ENCODE assay signal across 27 cellular contexts in the genomic region with DNA sequence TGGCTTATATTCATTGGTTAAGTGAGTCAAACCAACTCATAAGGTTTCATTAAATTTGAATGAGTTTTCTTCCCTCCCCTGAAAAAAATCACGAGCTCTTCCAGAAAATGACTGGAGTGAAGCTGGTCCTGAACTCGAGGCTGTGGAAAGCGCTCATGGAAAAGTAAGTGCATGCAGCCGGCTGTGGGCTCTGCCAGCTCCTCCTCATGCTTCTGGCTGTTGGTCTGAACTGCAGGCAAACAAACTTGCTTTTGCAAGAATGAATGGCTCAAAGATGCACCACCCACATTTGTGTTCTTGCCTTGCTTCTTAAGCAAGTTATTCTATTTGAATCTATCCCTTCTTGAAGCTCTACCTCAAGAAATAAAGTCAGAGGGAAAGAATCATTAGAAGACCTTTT. TPM values are rescaled to one million over a fixed set of nuclear protein-coding genes. Genes with fewer than 3 reads are reported as not detected.
DNase-seq lines count a peak whose midpoint lies in the region; ATAC-seq and TF ChIP-seq lines count a peak whose summit lies in the region.
"Had no signal": no experiment of that assay in that cellular context is flagged by ENCODE, and none has a peak within 500 bp of the region (broad histone marks: within the 10 kb centered on the region; RNA-seq: fewer than 3 reads in every experiment).

No MANE protein-coding gene starts in this region.

- no peak overlapping the region for H3K9ac ChIP-seq in neural progenitor cell

- H3K27ac ChIP-seq in neural progenitor cell = no peak overlapping the region
- H3K27ac ChIP-seq: breast epithelium, esophagus muscularis mucosa, right atrium auricular region, tibial artery had no signal

- peaks cover 1% of the 10 kb centered on the region for H3K27me3 Mint-ChIP-seq in neural progenitor cell (ENCODE audit: insufficient read depth, low read depth)

- H3K4me1 Mint-ChIP-seq in neural progenitor cell = peaks cover 73% of the 10 kb centered on the region

- ATAC-seq in HG02852 (IDR thresholded peaks at IDR 0.05; ENCODE audit: unreplicated experiment) (no peak), HG03520 (IDR thresholded peaks at IDR 0.05; ENCODE audit: unreplicated experiment) (no peak)
- ATAC-seq: activated T-cell treated with anti-CD3 and anti-CD28 coated beads, Interleukin-2, amount 50 U/mL, for 4 hours; K562; T-helper 17 cell had no signal

- peak; percentile 52 for DNase-seq in AG10803 (ENCODE audit: low read depth)
- peak; percentile 30 for DNase-seq in HT-29 (ENCODE audit: low spot score)
- peak; percentile 35 for DNase-seq in epithelial cell of esophagus (ENCODE audit: low read depth)
- no peak for DNase-seq in neural progenitor cell (ENCODE audit: low spot score)
- DNase-seq in HK-2 (ENCODE audit: unreplicated experiment) = no peak
- no peak for DNase-seq in erythroblast (lab: John Stamatoyannopoulos, UW)
- DNase-seq: activated CD4-positive, alpha-beta T cell treated with anti-CD3 and anti-CD28 coated beads for 4 hours; activated naive CD4-positive, alpha-beta T cell; activated T-cell treated with anti-CD3 and anti-CD28 coated beads, Interleukin-2, amount 50 U/mL, for 4 hours; effector memory CD4-positive, alpha-beta T cell; left colon; mesendoderm; NCI-H146; NCI-H2171 treated with DMSO at 0.1 percent for 48 hours; NCI-H69; occipital lobe; stimulated activated CD4-positive, alpha-beta T cell treated with anti-CD3 and anti-CD28 coated beads, Interleukin-4, amount 100 ng/mL, for 4 hours; stimulated activated naive CD4-positive, alpha-beta T cell treated with Interleukin-2 at 50 U/mL for 16 hours; T-helper 17 cell; tibial artery had no signal

- TF ChIP-seq CTCF in AG10803 (conservative IDR thresholded peaks at IDR 0.05; ENCODE audit: low read length) (no peak; the same call in 1 of the 2 replicates), epithelial cell of esophagus (IDR thresholded peaks at IDR 0.05; ENCODE audit: insufficient read depth, low read depth, low read length, missing control alignments) (no peak), neural progenitor cell (IDR thresholded peaks at IDR 0.05) (no peak)

- no peaks in the 10 kb centered on the region for H3K79me2 ChIP-seq in neural progenitor cell (ENCODE audit: low read depth)

- H3K27ac Mint-ChIP-seq in neural progenitor cell = no peak overlapping the region
- H3K27ac Mint-ChIP-seq: CD14-positive monocyte, T-helper 17 cell had no signal

- H3F3A ChIP-seq in neural progenitor cell (ENCODE audit: low read depth) = peaks cover 21% of the 10 kb centered on the region

- no peaks in the 10 kb centered on the region for H3K9me3 ChIP-seq in neural progenitor cell (ENCODE audit: low read depth)
- H3K9me3 ChIP-seq: breast epithelium, esophagus muscularis mucosa, right atrium auricular region, tibial artery had no signal

- H2AFZ ChIP-seq in neural progenitor cell (replicated peaks) = no peak overlapping the region

- no peaks in the 10 kb centered on the region for H3K9me3 Mint-ChIP-seq in neural progenitor cell
- H3K9me3 Mint-ChIP-seq: activated T-cell treated with anti-CD3 and anti-CD28 coated beads, Interleukin-2, amount 50 U/mL, for 4 hours had no signal

- H3K4me3 Mint-ChIP-seq in neural progenitor cell = peak overlapping the region; percentile 44
- H3K4me3 Mint-ChIP-seq: activated T-cell treated with anti-CD3 and anti-CD28 coated beads, Interleukin-2, amount 50 U/mL, for 4 hours; T-helper 17 cell had no signal

- TF ChIP-seq POLR2A in erythroblast (IDR thresholded peaks at IDR 0.05; ENCODE audit: low read length) = no peak

- no peaks in the 10 kb centered on the region for H3K36me3 ChIP-seq in neural progenitor cell
- H3K36me3 ChIP-seq: breast epithelium, esophagus muscularis mucosa, right atrium auricular region, tibial artery had no signal

- H4K20me1 ChIP-seq in neural progenitor cell (ENCODE audit: low read depth) = peaks cover 24% of the 10 kb centered on the region

- H3K4me2 ChIP-seq in neural progenitor cell = peak overlapping the region; percentile 31

- H3K27me3 ChIP-seq in neural progenitor cell = peaks cover 97% of the 10 kb centered on the region
- H3K27me3 ChIP-seq: breast epithelium, esophagus muscularis mucosa, right atrium auricular region, tibial artery had no signal

- H3K4me3 ChIP-seq in AG10803 (ENCODE audit: low read length) (no peak overlapping the region), epithelial cell of esophagus (ENCODE audit: low read length) (no peak overlapping the region), neural progenitor cell (no peak overlapping the region)
- H3K4me3 ChIP-seq: breast epithelium, esophagus muscularis mucosa, K562, right atrium auricular region, tibial artery had no signal

- peaks cover 21% of the 10 kb centered on the region for H3K36me3 Mint-ChIP-seq in neural progenitor cell

- peaks cover 59% of the 10 kb centered on the region for H3K4me1 ChIP-seq in neural progenitor cell

RNA-seq across cellular contexts. Expression of a gene that starts 6.2 kb away (rescaled TPM):
- total RNA-seq in HT-29 (2014; rRNA removed; shearing (Covaris generic)) = 25.4 and 39.6 TPM in 2 replicates
- 12.5 and 16.3 TPM in 2 replicates for total RNA-seq in neural progenitor cell (ENCODE audit: low replicate concordance)

Comparison
In these comparisons a context has a peak if more than half of its experiments do, and no peak if none do; other contexts are left out.
1. DNase-seq: peak in AG10803 (single experiment), HT-29 (single experiment) and epithelial cell of esophagus (single experiment); none in neural progenitor cell (single experiment), HK-2 (single experiment) and erythroblast (0 of 2).